27 cellular contexts compared by ENCODE assay signal in the genomic region with DNA sequence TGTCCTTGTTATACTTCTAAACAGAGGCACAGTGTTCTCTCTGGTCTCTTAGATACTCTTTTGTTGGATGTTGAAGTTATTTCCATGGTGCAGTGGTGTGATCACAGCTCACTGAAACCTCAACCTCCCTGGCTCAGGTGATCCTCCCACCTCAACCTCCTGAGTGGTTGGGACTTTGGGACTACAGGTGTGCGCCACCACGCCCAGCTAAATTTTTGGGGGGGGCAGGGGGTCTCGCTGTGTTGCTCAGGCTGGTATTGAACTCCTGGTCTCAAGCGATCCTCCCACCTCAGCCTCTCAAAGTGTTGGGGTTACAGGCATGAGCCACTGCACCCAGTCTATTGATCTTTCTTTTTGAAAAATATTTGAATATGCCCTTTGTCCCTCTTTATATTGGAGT. TPM values are rescaled to one million over a fixed set of nuclear protein-coding genes. Genes with fewer than 3 reads are reported as not detected.
"Had no signal": no experiment of that assay in that cellular context is flagged by ENCODE, and none has a peak within 500 bp of the region (broad histone marks: within the 10 kb centered on the region; RNA-seq: fewer than 3 reads in every experiment).

No MANE protein-coding gene starts in this region.

- H3K27me3 Mint-ChIP-seq: activated CD4-positive, alpha-beta memory T cell treated with anti-CD3 and anti-CD28 coated beads, Interleukin-2, amount 10 ng/mL, durations not matched to agents 7 days and 5 days; activated CD4-positive, alpha-beta T cell treated with anti-CD3 and anti-CD28 coated beads for 36 hours; activated naive CD4-positive, alpha-beta T cell treated with anti-CD3 and anti-CD28 coated beads, Interleukin-2, amount 50 U/mL, for 24 hours had no signal

- H3K4me3 Mint-ChIP-seq: activated CD4-positive, alpha-beta memory T cell treated with anti-CD3 and anti-CD28 coated beads, Interleukin-2, amount 10 ng/mL, durations not matched to agents 7 days and 5 days; activated CD4-positive, alpha-beta T cell treated with anti-CD3 and anti-CD28 coated beads for 36 hours; activated naive CD4-positive, alpha-beta T cell treated with anti-CD3 and anti-CD28 coated beads, Interleukin-2, amount 50 U/mL, for 24 hours; activated T-cell treated with anti-CD3 and anti-CD28 coated beads, Interleukin-2, amount 50 U/mL, for 72 hours had no signal

- H3K4me1 Mint-ChIP-seq: activated CD4-positive, alpha-beta T cell treated with anti-CD3 and anti-CD28 coated beads for 36 hours; activated naive CD4-positive, alpha-beta T cell treated with anti-CD3 and anti-CD28 coated beads, Interleukin-2, amount 50 U/mL, for 24 hours had no signal

- H3K4me3 ChIP-seq: ascending aorta, body of pancreas, MG63, SJCRH30 had no signal

- H3K9me3 ChIP-seq: ascending aorta, body of pancreas, MG63, SJCRH30, SK-N-SH had no signal

- H3K27ac Mint-ChIP-seq: activated CD4-positive, alpha-beta memory T cell treated with anti-CD3 and anti-CD28 coated beads, Interleukin-2, amount 10 ng/mL, durations not matched to agents 7 days and 5 days; activated CD4-positive, alpha-beta T cell treated with anti-CD3 and anti-CD28 coated beads for 36 hours; activated naive CD4-positive, alpha-beta T cell treated with anti-CD3 and anti-CD28 coated beads, Interleukin-2, amount 50 U/mL, for 24 hours; activated T-cell treated with anti-CD3 and anti-CD28 coated beads, Interleukin-2, amount 50 U/mL, for 72 hours; activated T-helper 2 cell treated with anti-CD3 and anti-CD28 coated beads, Interferon-gamma antibody, Interleukin-2, Interleukin-4, amounts not matched to agents 10 μg/mL and 5 μg/mL and 100 μg/mL, durations not matched to agents 14 hours and 24 hours and 36 hours had no signal

- H3K27me3 ChIP-seq: ascending aorta, body of pancreas, MG63, SJCRH30 had no signal

- H3K27ac ChIP-seq: ascending aorta, body of pancreas, KMS-11, SJCRH30, VCaP had no signal

- H3K4me1 ChIP-seq: ascending aorta, body of pancreas, SJCRH30 had no signal

- H3K4me2 ChIP-seq: KMS-11, SK-N-SH had no signal

- H3K9me3 Mint-ChIP-seq: activated CD4-positive, alpha-beta memory T cell treated with anti-CD3 and anti-CD28 coated beads, Interleukin-2, amount 10 ng/mL, durations not matched to agents 7 days and 5 days; activated naive CD4-positive, alpha-beta T cell treated with anti-CD3 and anti-CD28 coated beads, Interleukin-2, amount 50 U/mL, for 24 hours; activated T-cell treated with anti-CD3 and anti-CD28 coated beads, Interleukin-2, amount 50 U/mL, for 72 hours; activated T-helper 2 cell treated with anti-CD3 and anti-CD28 coated beads, Interferon-gamma antibody, Interleukin-2, Interleukin-4, amounts not matched to agents 10 μg/mL and 5 μg/mL and 100 μg/mL, durations not matched to agents 14 hours and 24 hours and 36 hours had no signal

- H3K9ac ChIP-seq: KMS-11, SK-N-SH had no signal

- DNase-seq: activated CD4-positive, alpha-beta memory T cell treated with anti-CD3 and anti-CD28 coated beads, Interleukin-2, amount 10 ng/mL, durations not matched to agents 7 days and 5 days; activated CD4-positive, alpha-beta T cell treated with anti-CD3 and anti-CD28 coated beads for 36 hours; activated CD4-positive, alpha-beta T cell treated with anti-CD3 and anti-CD28 coated beads, Interleukin-2, amount 50 U/mL, for 1 hour; activated naive CD4-positive, alpha-beta T cell; activated T-cell treated with anti-CD3 and anti-CD28 coated beads, Interleukin-2, amount 50 U/mL, for 72 hours; body of pancreas; MG63; NCI-H1105; NCI-H1436; NCI-H1694 treated with DMSO at 0.1 percent for 48 hours; NCI-H2029 treated with DMSO at 0.1 percent for 48 hours; NCI-H345; NCI-H510A; NCI-H526 treated with DMSO at 0.1 percent for 48 hours; NCI-H82; Right ventricle myocardium superior; RPMI8226; SJCRH30; SK-N-SH; T-helper 1 cell had no signal

- ATAC-seq: activated CD4-positive, alpha-beta T cell treated with anti-CD3 and anti-CD28 coated beads for 36 hours; activated T-cell treated with anti-CD3 and anti-CD28 coated beads, Interleukin-2, amount 50 U/mL, for 72 hours; body of pancreas had no signal

- FAIRE-seq: bronchial epithelial cell had no signal

RNA-seq across cellular contexts. Expression of a gene that starts 14.9 kb away (rescaled TPM):
- total RNA-seq: OCI-LY7 had no signal
